Comparison of ENCODE assay signal across 1 cellular context in the genomic region with DNA sequence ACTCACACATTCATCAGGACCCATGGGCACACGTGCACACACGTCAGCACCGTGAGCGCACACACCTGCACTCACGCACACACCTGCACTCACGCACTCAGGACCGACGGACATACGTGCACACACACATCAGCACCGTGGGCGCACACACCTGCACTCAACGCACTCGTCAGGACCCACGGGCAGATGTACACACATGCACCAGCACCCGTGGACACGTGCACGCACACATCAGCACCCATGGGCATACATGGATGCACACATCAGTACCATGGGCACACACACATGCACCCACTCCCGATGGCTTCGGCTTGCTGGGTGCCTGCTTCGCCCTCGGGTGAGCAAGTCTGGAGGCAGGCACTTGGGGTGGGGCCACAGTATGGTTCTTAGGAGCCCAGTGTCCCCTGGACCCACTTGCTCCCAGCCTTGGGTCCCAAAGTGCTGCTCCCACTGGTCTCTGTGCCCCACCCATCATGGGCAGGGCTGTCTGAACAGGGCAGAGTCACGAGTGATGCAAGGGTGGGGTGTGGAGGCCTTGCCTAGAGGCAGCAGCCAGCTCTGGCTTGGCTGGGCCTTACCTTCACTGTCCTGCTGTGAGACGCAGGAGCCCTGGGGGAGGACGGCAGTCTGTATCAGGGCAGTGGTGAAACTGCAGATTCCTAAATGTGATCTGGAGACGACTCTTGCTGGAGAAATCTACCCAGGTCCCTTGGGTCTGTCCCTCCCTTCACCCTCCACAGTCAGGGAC.
A peak's percentile ranks its signal among the peaks of the same experiment; 100 is the strongest.
TF ChIP-seq lines count a peak whose summit lies in the region.

No MANE protein-coding gene starts in this region.

TF ChIP-seq in K562, 482 proteins besides CTCF, POLR2A, EP300 and RAD21 (continued from another document):
- TF ChIP-seq, protein P1, sequence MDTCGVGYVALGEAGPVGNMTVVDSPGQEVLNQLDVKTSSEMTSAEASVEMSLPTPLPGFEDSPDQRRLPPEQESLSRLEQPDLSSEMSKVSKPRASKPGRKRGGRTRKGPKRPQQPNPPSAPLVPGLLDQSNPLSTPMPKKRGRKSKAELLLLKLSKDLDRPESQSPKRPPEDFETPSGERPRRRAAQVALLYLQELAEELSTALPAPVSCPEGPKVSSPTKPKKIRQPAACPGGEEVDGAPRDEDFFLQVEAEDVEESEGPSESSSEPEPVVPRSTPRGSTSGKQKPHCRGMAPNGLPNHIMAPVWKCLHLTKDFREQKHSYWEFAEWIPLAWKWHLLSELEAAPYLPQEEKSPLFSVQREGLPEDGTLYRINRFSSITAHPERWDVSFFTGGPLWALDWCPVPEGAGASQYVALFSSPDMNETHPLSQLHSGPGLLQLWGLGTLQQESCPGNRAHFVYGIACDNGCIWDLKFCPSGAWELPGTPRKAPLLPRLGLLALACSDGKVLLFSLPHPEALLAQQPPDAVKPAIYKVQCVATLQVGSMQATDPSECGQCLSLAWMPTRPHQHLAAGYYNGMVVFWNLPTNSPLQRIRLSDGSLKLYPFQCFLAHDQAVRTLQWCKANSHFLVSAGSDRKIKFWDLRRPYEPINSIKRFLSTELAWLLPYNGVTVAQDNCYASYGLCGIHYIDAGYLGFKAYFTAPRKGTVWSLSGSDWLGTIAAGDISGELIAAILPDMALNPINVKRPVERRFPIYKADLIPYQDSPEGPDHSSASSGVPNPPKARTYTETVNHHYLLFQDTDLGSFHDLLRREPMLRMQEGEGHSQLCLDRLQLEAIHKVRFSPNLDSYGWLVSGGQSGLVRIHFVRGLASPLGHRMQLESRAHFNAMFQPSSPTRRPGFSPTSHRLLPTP (IDR thresholded peaks at IDR 0.05; ENCODE audit: borderline replicate concordance, extremely low read depth, insufficient read length) = no peak
- TF ChIP-seq RFX5 (IDR thresholded peaks at IDR 0.05; ENCODE audit: low read depth, low read length) (no peak), POLR2G (IDR thresholded peaks at IDR 0.05; ENCODE audit: low read depth, low read length) (peak; percentile 35; the same call in 1 of the 2 replicates), NR3C1 (CRISPR knock-in tag; IDR thresholded peaks at IDR 0.05) (peak; percentile 43; the same call in 1 of the 2 replicates), MEF2A (IDR thresholded peaks at IDR 0.05; ENCODE audit: control insufficient read depth, low read depth, low read length) (no peak)
